Comparison of ENCODE assay signal across 11 cellular contexts in genomic region chr6:36851632-36852031, GRCh38. TPM values are rescaled to one million over a fixed set of nuclear protein-coding genes. Genes with fewer than 3 reads are reported as not detected.
DNase-seq lines count a peak whose midpoint lies in the region; ATAC-seq and TF ChIP-seq lines count a peak whose summit lies in the region.
"Had no signal": no experiment of that assay in that cellular context is flagged by ENCODE, and none has a peak within 500 bp of the region (broad histone marks: within the 10 kb centered on the region; RNA-seq: fewer than 3 reads in every experiment).

No MANE protein-coding gene starts in this region.

- DNase-seq in DMS79 treated with DMSO at 0.1 percent for 48 hours (lab: John Stamatoyannopoulos, UW), result peak; percentile 52
- no peak for DNase-seq in DMS79 (lab: John Stamatoyannopoulos, UW)
- DNase-seq in SIG-M5 (lab: John Stamatoyannopoulos, UW), result peak; percentile 58
- peak; percentile 77 for DNase-seq in fibroblast of pulmonary artery (ENCODE audit: low read depth)
- DNase-seq in midbrain (lab: John Stamatoyannopoulos, UW), result no peak
- DNase-seq in GM03348 (ENCODE audit: low spot score), result no peak

- peak overlapping the region; percentile 28 for H3K27ac ChIP-seq in temporal lobe (ENCODE audit: low read depth, low read length)
- H3K27ac ChIP-seq: 22Rv1, SJSA1 had no signal

- no peak for ATAC-seq in GM19467 (IDR thresholded peaks at IDR 0.05; ENCODE audit: unreplicated experiment)

- TF ChIP-seq CTCF in fibroblast of pulmonary artery (IDR thresholded peaks at IDR 0.05; ENCODE audit: low read length, missing control alignments), result no peak

- no peak overlapping the region for H3K4me3 ChIP-seq in fibroblast of pulmonary artery (replicated peaks; ENCODE audit: low read depth, low read length)
- H3K4me3 ChIP-seq: GM23248, SJSA1 had no signal

RNA-seq across cellular contexts. Expression of gene CPNE5, which starts 12.4 kb away (rescaled TPM):
- 12.3 TPM for total RNA-seq in temporal lobe
- total RNA-seq: GM23248 had no signal

RNA-seq across cellular contexts. Expression of gene PPIL1, which starts 23.0 kb away (rescaled TPM):
- total RNA-seq in temporal lobe, result 40.1 TPM

RNA-seq across cellular contexts. Expression of gene C6orf89, which starts 34.1 kb away (rescaled TPM):
- 29.0 TPM for total RNA-seq in temporal lobe

Comparison
In these comparisons a context has a peak if more than half of its experiments do, and no peak if none do; other contexts are left out.
1. DNase-seq: peak in DMS79 treated with DMSO at 0.1 percent for 48 hours (single experiment), SIG-M5 (single experiment) and fibroblast of pulmonary artery (single experiment); none in DMS79 (single experiment), midbrain (single experiment) and GM03348 (single experiment).